13 cellular contexts compared by ENCODE assay signal in the genomic region with DNA sequence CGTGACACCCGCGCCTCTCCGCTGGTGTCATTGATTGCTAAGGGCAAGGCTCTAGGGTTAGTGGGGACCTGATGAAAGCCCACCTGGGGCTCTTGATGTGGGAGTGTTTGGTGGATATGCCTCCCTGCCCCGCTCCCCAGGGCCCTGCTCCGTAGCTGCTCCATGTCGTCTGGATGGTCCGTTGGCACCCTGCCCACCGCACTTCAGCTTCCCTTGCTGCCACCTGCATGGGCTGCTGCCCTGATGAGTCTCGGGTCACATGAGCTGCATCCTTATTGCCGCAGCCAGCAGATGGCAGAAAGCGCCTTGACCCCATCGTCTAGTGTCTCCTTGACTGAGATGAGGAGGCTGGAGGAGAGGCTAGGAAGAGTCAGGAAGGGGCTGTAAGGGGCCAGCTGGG.
DNase-seq lines count a peak whose midpoint lies in the region; ATAC-seq, FAIRE-seq and TF ChIP-seq lines count a peak whose summit lies in the region.
"Had no signal": no experiment of that assay in that cellular context is flagged by ENCODE, and none has a peak within 500 bp of the region (broad histone marks: within the 10 kb centered on the region; RNA-seq: fewer than 3 reads in every experiment).

No MANE protein-coding gene starts in this region.

- no peak overlapping the region for H3K4me3 ChIP-seq in IMR-90 (ENCODE audit: insufficient read depth, low read depth, low read length)
- H3K4me3 ChIP-seq in PC-3 (ENCODE audit: low read length) = no peak overlapping the region
- no peak overlapping the region for H3K4me3 ChIP-seq in keratinocyte (ENCODE audit: control insufficient read depth in 2 of 3, extremely low read depth in 1 of 3, insufficient read depth in 2 of 3, low read depth in 1 of 3, low read length in 3 of 3)

- H3K36me3 ChIP-seq in IMR-90 (ENCODE audit: control insufficient read depth, insufficient read depth, low read length) = no peaks in the 10 kb centered on the region
- H3K36me3 ChIP-seq in PC-3 (ENCODE audit: low read depth, low read length) = no peaks in the 10 kb centered on the region
- no peaks in the 10 kb centered on the region for H3K36me3 ChIP-seq in keratinocyte (ENCODE audit: control insufficient read depth in 2 of 2, extremely low read depth in 1 of 2, insufficient read depth in 2 of 2, low read length in 2 of 2)

- H3K4ac ChIP-seq in IMR-90 (ENCODE audit: low read depth, low read length) = peak overlapping the region; percentile 52; the same call in 1 of the 2 replicates

- no peak overlapping the region; the same call in 1 of the 2 replicates for H3K27ac ChIP-seq in IMR-90 (ENCODE audit: insufficient read depth, low read length)
- H3K27ac ChIP-seq in PC-3 (ENCODE audit: low read length) = no peak overlapping the region
- no peak overlapping the region for H3K27ac ChIP-seq in keratinocyte (ENCODE audit: control insufficient read depth, insufficient read depth, low read length)

- H3K4me1 Mint-ChIP-seq in activated CD8-positive, alpha-beta T cell treated with anti-CD3 and anti-CD28 coated beads for 36 hours (ENCODE audit: low read depth) = no peaks in the 10 kb centered on the region
- H3K4me1 Mint-ChIP-seq: activated T-helper 17 cell treated with anti-CD3 and anti-CD28 coated beads, Interleukin-2, amount 50 U/mL, for 72 hours had no signal

- H3K9me2 ChIP-seq in PC-3 (replicated peaks; ENCODE audit: low read length) = no peaks in the 10 kb centered on the region

- peak overlapping the region; percentile 97 for H2BK120ac ChIP-seq in IMR-90 (ENCODE audit: low read depth, low read length)

- ATAC-seq in IMR-90 (ENCODE audit: low read depth) = no peak
- ATAC-seq in PC-3 = no peak
- no peak for ATAC-seq in GM18868 (IDR thresholded peaks at IDR 0.05; ENCODE audit: unreplicated experiment)
- ATAC-seq in HG03565 (IDR thresholded peaks at IDR 0.05; ENCODE audit: unreplicated experiment) = no peak
- no peak for ATAC-seq in activated CD8-positive, alpha-beta T cell treated with anti-CD3 and anti-CD28 coated beads for 36 hours
- ATAC-seq: activated T-helper 17 cell treated with anti-CD3 and anti-CD28 coated beads, Interleukin-2, amount 50 U/mL, for 72 hours had no signal

- peak overlapping the region in 1 of 2 experiments; percentile 72; a peak in 2 of 4 replicates for H4K8ac ChIP-seq in IMR-90 (ENCODE audit: low read depth in 2 of 2, low read length in 2 of 2)

- 0 out of 3 replicates have a peak overlapping the region, but pooled peaks have one; percentile 41 for H2BK15ac ChIP-seq in IMR-90 (ENCODE audit: low read depth, low read length)

- CTCF ChIA-PET in IMR-90 (lab: Yijun Ruan, JAX) = no interaction called here
- CTCF ChIA-PET in PC-3 (lab: Charles Lee) = no interaction called here
- CTCF ChIA-PET in activated CD8-positive, alpha-beta T cell treated with anti-CD3 and anti-CD28 coated beads for 36 hours (lab: Charles Lee) = interaction anchor here (1.8 kb wide), 1 partner anchor 17 kb away, joined by 4 read pairs; no protein-coding TSS in a partner anchor

- no peak overlapping the region for H3K18ac ChIP-seq in IMR-90 (ENCODE audit: low read depth, low read length)

- no peaks in the 10 kb centered on the region for H3K79me1 ChIP-seq in IMR-90 (ENCODE audit: low read depth in 1 of 2, low read length in 2 of 2)

- H3K79me2 ChIP-seq in PC-3 (ENCODE audit: low read length) = no peaks in the 10 kb centered on the region
- no peaks in the 10 kb centered on the region for H3K79me2 ChIP-seq in keratinocyte (ENCODE audit: control insufficient read depth, insufficient read depth, low read length)

- peaks cover 9% of the 10 kb centered on the region for H3K4me1 ChIP-seq in IMR-90 (ENCODE audit: control insufficient read depth, insufficient read depth, low read length)
- peaks cover 14% of the 10 kb centered on the region for H3K4me1 ChIP-seq in PC-3 (ENCODE audit: insufficient read depth, low read length)
- H3K4me1 ChIP-seq in keratinocyte (ENCODE audit: control insufficient read depth, extremely low read depth, insufficient read depth, low read length) = no peaks in the 10 kb centered on the region

- H3K9ac ChIP-seq in IMR-90 (ENCODE audit: low read depth, low read length) = no peak overlapping the region
- H3K9ac ChIP-seq in PC-3 (ENCODE audit: low read length) = no peak overlapping the region
- H3K9ac ChIP-seq in keratinocyte (ENCODE audit: control insufficient read depth, extremely low read depth, insufficient read depth, low read length) = no peak overlapping the region

- H2AK5ac ChIP-seq in IMR-90 (ENCODE audit: low read depth, low read length) = peak overlapping the region; percentile 94

- no peak overlapping the region for H3K56ac ChIP-seq in IMR-90 (ENCODE audit: extremely low read depth, insufficient read depth, low read length)

- H3K27me3 ChIP-seq in IMR-90 (ENCODE audit: control insufficient read depth, insufficient read depth, low read length) (no peaks in the 10 kb centered on the region), PC-3 (ENCODE audit: low read length) (no peaks in the 10 kb centered on the region), keratinocyte (ENCODE audit: control insufficient read depth, extremely low read depth, insufficient read depth, low read length) (peaks cover 13% of the 10 kb centered on the region)

- dilution Hi-C loops in IMR-90 (cut with HindIII; ENCODE audit: low sequenced_read_pairs, unreplicated experiment) = no loop called here
- dilution Hi-C loops in keratinocyte (cut with MboI; ENCODE audit: extremely low pct_ligation_motif_present, low sequenced_read_pairs) = no loop called here

- TF ChIP-seq POLR2A in IMR-90 (IDR thresholded peaks at IDR 0.05; ENCODE audit: low read depth, low read length) = no peak

- H3F3A ChIP-seq in PC-3 (ENCODE audit: low read length, unreplicated experiment) = no peaks in the 10 kb centered on the region

- H2AFZ ChIP-seq in IMR-90 (replicated peaks; ENCODE audit: low read length, poor library complexity) (peak overlapping the region; percentile 13), PC-3 (ENCODE audit: low read length) (no peak overlapping the region), keratinocyte (ENCODE audit: control insufficient read depth, low read length) (no peak overlapping the region)

- 84% methylated on average over 7 of the region's 13 CpGs; no CpG with 5 or more reads in 1 of the 2 experiments for WGBS in IMR-90 (ENCODE audit: extremely low coverage in 2 of 2, insufficient read length in 1 of 2), 2 experiments

- H3K27ac Mint-ChIP-seq in activated CD8-positive, alpha-beta T cell treated with anti-CD3 and anti-CD28 coated beads for 36 hours = no peak overlapping the region
- H3K27ac Mint-ChIP-seq: activated T-helper 17 cell treated with anti-CD3 and anti-CD28 coated beads, Interleukin-2, amount 50 U/mL, for 72 hours; dendritic cell treated with granulocyte-macrophage colony-stimulating factor and Interleukin-4, amounts not matched to agents 40 ng/mL and 50 ng/mL, for 4 days; progenitor cell of endocrine pancreas had no signal

- H3K9me1 ChIP-seq in IMR-90 (ENCODE audit: insufficient read depth, low read length) (peaks cover 25% of the 10 kb centered on the region), keratinocyte (ENCODE audit: control insufficient read depth, extremely low read depth, insufficient read depth, low read length) (no peaks in the 10 kb centered on the region)

- DNase-seq in DMS 273 (lab: John Stamatoyannopoulos, UW; ENCODE audit: unreplicated experiment) (peak; percentile 49), IMR-90 (no peak), PC-3 (peak; percentile 5), keratinocyte (ENCODE audit: low read depth, low spot score) (no peak), posterior vena cava (ENCODE audit: low spot score) (no peak)
- DNase-seq in activated CD8-positive, alpha-beta T cell treated with anti-CD3 and anti-CD28 coated beads for 36 hours = no peak
- DNase-seq: EL had no signal

- in situ Hi-C loops in IMR-90 (cut with MboI; ENCODE audit: low sequenced_read_pairs) = loop anchor here (10.0 to 25.0 kb wide), 2 partner anchors 430 to 512 kb away; a partner anchor contains a TSS

- H3K9me3 ChIP-seq in IMR-90 (ENCODE audit: control insufficient read depth, insufficient read depth, low read length) (no peaks in the 10 kb centered on the region; the same call in 1 of the 2 replicates), PC-3 (ENCODE audit: low read length) (no peaks in the 10 kb centered on the region), keratinocyte (ENCODE audit: control insufficient read depth, low read depth, low read length) (no peaks in the 10 kb centered on the region)

- POLR2A ChIA-PET in IMR-90 (lab: Charles Lee; ENCODE audit: unreplicated experiment) (no interaction called here), PC-3 (lab: Charles Lee; ENCODE audit: unreplicated experiment) (no interaction called here)
- POLR2A ChIA-PET in activated CD8-positive, alpha-beta T cell treated with anti-CD3 and anti-CD28 coated beads for 36 hours (lab: Charles Lee) = interaction anchor here (0.6 kb wide), 1 partner anchor 504 kb away, joined by 3 read pairs; no protein-coding TSS in a partner anchor

- H3K4me2 ChIP-seq in IMR-90 (ENCODE audit: low read depth, low read length) (no peak overlapping the region), PC-3 (ENCODE audit: low read length) (no peak overlapping the region), keratinocyte (ENCODE audit: control insufficient read depth, extremely low read depth, insufficient read depth, low read depth, low read length) (no peak overlapping the region)

- TF ChIP-seq CTCF in IMR-90 (conservative IDR thresholded peaks at IDR 0.05; ENCODE audit: low read depth, low read length) = no peak
- peak; percentile 25; the same call in 1 of the 2 replicates for TF ChIP-seq CTCF in PC-3 (conservative IDR thresholded peaks at IDR 0.05; ENCODE audit: low read depth, low read length)
- TF ChIP-seq CTCF in keratinocyte (optimal IDR thresholded peaks at IDR 0.05 in 1 of 3, IDR thresholded peaks at IDR 0.05 in 1 of 3, conservative IDR thresholded peaks at IDR 0.05 in 1 of 3; ENCODE audit: extremely low read depth in 1 of 3, insufficient read depth in 2 of 3, low read length in 3 of 3) = peak in 2 of 3 experiments; percentile 38 to 74
- no peak for TF ChIP-seq CTCF in activated CD8-positive, alpha-beta T cell treated with anti-CD3 and anti-CD28 coated beads for 36 hours (IDR thresholded peaks at IDR 0.05)

- peak overlapping the region; percentile 58 for H4K91ac ChIP-seq in IMR-90 (ENCODE audit: insufficient read depth, low read depth, low read length)

- no TSS peak for BruUV-seq in IMR-90 (replicated peaks; lab: Mats Ljungman, UMichigan)
- no TSS peak for BruUV-seq in PC-3 (replicated peaks; lab: Mats Ljungman, UMichigan)

- H4K5ac ChIP-seq in IMR-90 (ENCODE audit: low read depth, low read length) = no peak overlapping the region; the same call in 1 of the 2 replicates

- no peaks in the 10 kb centered on the region for H3K9me3 Mint-ChIP-seq in activated CD8-positive, alpha-beta T cell treated with anti-CD3 and anti-CD28 coated beads for 36 hours
- H3K9me3 Mint-ChIP-seq: activated T-helper 17 cell treated with anti-CD3 and anti-CD28 coated beads, Interleukin-2, amount 50 U/mL, for 72 hours; dendritic cell treated with granulocyte-macrophage colony-stimulating factor and Interleukin-4, amounts not matched to agents 40 ng/mL and 50 ng/mL, for 4 days had no signal

- H3K36me3 Mint-ChIP-seq in activated CD8-positive, alpha-beta T cell treated with anti-CD3 and anti-CD28 coated beads for 36 hours (ENCODE audit: low read depth) = no peaks in the 10 kb centered on the region

- H3K27me3 Mint-ChIP-seq in activated CD8-positive, alpha-beta T cell treated with anti-CD3 and anti-CD28 coated beads for 36 hours = peaks cover 2% of the 10 kb centered on the region
- H3K27me3 Mint-ChIP-seq: dendritic cell treated with granulocyte-macrophage colony-stimulating factor and Interleukin-4, amounts not matched to agents 40 ng/mL and 50 ng/mL, for 4 days had no signal

- peak overlapping the region; percentile 81 for H2AK9ac ChIP-seq in IMR-90 (replicated peaks; ENCODE audit: low read depth, low read length, poor library complexity)

- TF ChIP-seq RAD21 in IMR-90 (IDR thresholded peaks at IDR 0.05; ENCODE audit: low read length) = no peak

- H3K23ac ChIP-seq in IMR-90 (ENCODE audit: low read depth, low read length) = no peak overlapping the region

- no peak for FAIRE-seq in keratinocyte (lab: Jason Lieb, UNC)
- FAIRE-seq: GM19239 had no signal

- H2BK5ac ChIP-seq in IMR-90 (ENCODE audit: low read depth, low read length, poor library complexity, severe bottlenecking) = peak overlapping the region; percentile 38

- H2BK20ac ChIP-seq in IMR-90 (ENCODE audit: low read depth, low read length) = peak overlapping the region; percentile 98

- H4K20me1 ChIP-seq in IMR-90 (ENCODE audit: insufficient read depth, low read length) (no peaks in the 10 kb centered on the region), PC-3 (ENCODE audit: low read length) (no peaks in the 10 kb centered on the region), keratinocyte (ENCODE audit: control insufficient read depth, extremely low read depth, insufficient read depth, low read length) (no peaks in the 10 kb centered on the region)

- no peak overlapping the region for H3K4me3 Mint-ChIP-seq in activated CD8-positive, alpha-beta T cell treated with anti-CD3 and anti-CD28 coated beads for 36 hours
- H3K4me3 Mint-ChIP-seq: activated T-helper 17 cell treated with anti-CD3 and anti-CD28 coated beads, Interleukin-2, amount 50 U/mL, for 72 hours; dendritic cell treated with granulocyte-macrophage colony-stimulating factor and Interleukin-4, amounts not matched to agents 40 ng/mL and 50 ng/mL, for 4 days had no signal

- H3K14ac ChIP-seq in IMR-90 (replicated peaks; ENCODE audit: low read depth, low read length) = no peak overlapping the region

- intact Hi-C loops in IMR-90 (cut with micrococcal nuclease) = loop anchor here (5.0 kb wide), 1 partner anchor 73 kb away; no protein-coding TSS in a partner anchor
- intact Hi-C loops in PC-3 (cut with micrococcal nuclease) = loop anchor here (10.0 kb wide), 1 partner anchor 180 kb away; no protein-coding TSS in a partner anchor
- intact Hi-C loops in posterior vena cava (cut with DNase I) = loop anchor here in 1 of 2 donors (10.0 kb wide), 1 partner anchor 500 kb away; no protein-coding TSS in a partner anchor
- intact Hi-C loops in activated CD8-positive, alpha-beta T cell treated with anti-CD3 and anti-CD28 coated beads for 36 hours (cut with micrococcal nuclease) = no loop called here

Comparison
In these comparisons a context has a peak if more than half of its experiments do, and no peak if none do; other contexts are left out.
1. DNase-seq: peak in DMS 273 (single experiment) and PC-3 (single experiment); none in IMR-90 (single experiment), keratinocyte (single experiment), posterior vena cava (single experiment) and activated CD8-positive, alpha-beta T cell treated with anti-CD3 and anti-CD28 coated beads for 36 hours (single experiment).
2. CTCF ChIP-seq: peak in PC-3 (single experiment) and keratinocyte (2 of 3); none in IMR-90 (single experiment) and activated CD8-positive, alpha-beta T cell treated with anti-CD3 and anti-CD28 coated beads for 36 hours (single experiment).